20 cellular contexts compared by ENCODE assay signal in genomic region chr17:72806011-72806410, GRCh38.
"Had no signal": no experiment of that assay in that cellular context is flagged by ENCODE, and none has a peak within 500 bp of the region (broad histone marks: within the 10 kb centered on the region; RNA-seq: fewer than 3 reads in every experiment).

No MANE protein-coding gene starts in this region.

- ATAC-seq: foreskin keratinocyte, gastroesophageal sphincter, heart left ventricle, left cardiac atrium, left lung, left ventricle myocardium superior, lower lobe of right lung, mucosa of descending colon had no signal

- H3K4me3 ChIP-seq: coronary artery, dorsolateral prefrontal cortex, esophagus muscularis mucosa, gastroesophageal sphincter, heart left ventricle, hepatocyte, left lung, lower lobe of right lung, mucosa of descending colon had no signal

- H3K36me3 ChIP-seq: heart left ventricle, lower lobe of right lung had no signal

- DNase-seq: dermis blood vessel endothelial cell; dorsolateral prefrontal cortex; effector CD4-positive, alpha-beta T cell; effector memory CD4-positive, alpha-beta T cell; foreskin keratinocyte; heart left ventricle; hypothalamus; immature natural killer cell; left cardiac atrium; left lung; left ventricle myocardium superior; lower lobe of right lung; mesenchymal stem cell; mucosa of descending colon; naive B cell had no signal

- H3K4me1 Mint-ChIP-seq: immature natural killer cell, naive B cell had no signal

- H3K27me3 Mint-ChIP-seq: naive B cell had no signal

- H3K4me3 Mint-ChIP-seq: immature natural killer cell, mesothelial cell of epicardium, naive B cell had no signal

- H3K27ac Mint-ChIP-seq: immature natural killer cell, mesothelial cell of epicardium, naive B cell had no signal

- H3K27me3 ChIP-seq: dorsolateral prefrontal cortex, esophagus muscularis mucosa, foreskin keratinocyte, gastroesophageal sphincter, heart left ventricle, hepatocyte, left lung had no signal

- H3K27ac ChIP-seq: coronary artery, dorsolateral prefrontal cortex, esophagus muscularis mucosa, foreskin keratinocyte, gastroesophageal sphincter, heart left ventricle, hepatocyte, left lung, lower lobe of right lung had no signal
